In genomic region chr20:53621482-53622246, GRCh38 we compare ENCODE assay signal across 8 cellular contexts. TPM values are rescaled to one million over a fixed set of nuclear protein-coding genes. Genes with fewer than 3 reads are reported as not detected.
DNase-seq lines count a peak whose midpoint lies in the region; ATAC-seq, FAIRE-seq and TF ChIP-seq lines count a peak whose summit lies in the region.

No MANE protein-coding gene starts in this region.

- CTCF ChIA-PET in A549 (lab: Yijun Ruan, JAX), result interaction anchor here (0.5 to 5.0 kb wide), 18 partner anchors 8 to 318 kb away, joined by 3 to 33 read pairs (median 4); partner anchors contain the start of gene ZNF217
- CTCF ChIA-PET in mammary epithelial cell (lab: Charles Lee; ENCODE audit: low non-redundant PET), result interaction anchor here (0.6 to 0.7 kb wide), 2 partner anchors 74 to 185 kb away, joined by 3 to 5 read pairs; no protein-coding TSS in a partner anchor

- FAIRE-seq in A549 (lab: Jason Lieb, UNC) (peak; percentile 23), GM19239 (lab: Jason Lieb, UNC) (peak; percentile 54)

- no peaks in the 10 kb centered on the region for H4K20me1 ChIP-seq in OCI-LY3 (ENCODE audit: insufficient read depth, low read length)
- H4K20me1 ChIP-seq in mammary epithelial cell (ENCODE audit: insufficient read depth, low read length), result no peaks in the 10 kb centered on the region

- no peak for TF ChIP-seq CTCF in A549 (IDR thresholded peaks at IDR 0.05)
- TF ChIP-seq CTCF in OCI-LY3 (IDR thresholded peaks at IDR 0.05; ENCODE audit: low read depth, low read length), result no peak
- no peak for TF ChIP-seq CTCF in mammary epithelial cell (conservative IDR thresholded peaks at IDR 0.05 in 1 of 2, IDR thresholded peaks at IDR 0.05 in 1 of 2; ENCODE audit: extremely low read depth in 1 of 2, insufficient read depth in 1 of 2, low read depth in 1 of 2, low read length in 2 of 2)
- TF ChIP-seq CTCF in left lung (IDR thresholded peaks at IDR 0.05), result no peak
- no peak for TF ChIP-seq CTCF in suprapubic skin (IDR thresholded peaks at IDR 0.05)

- TF ChIP-seq EP300 in A549 (IDR thresholded peaks at IDR 0.05) (peak; percentile 80 to 86; a peak in 3 of 5 replicates), suprapubic skin (IDR thresholded peaks at IDR 0.05) (no peak)

- 2% methylated on average over 9 of the region's 9 CpGs for WGBS in A549 (ENCODE audit: missing lambda C conversion rate)
- WGBS in mammary epithelial cell (ENCODE audit: low coverage, missing lambda C conversion rate), result 5% methylated on average over 9 of the region's 9 CpGs
- WGBS in suprapubic skin, result 7% methylated on average over 9 of the region's 9 CpGs

- H3K27me3 ChIP-seq in OCI-LY3 (ENCODE audit: low read depth, low read length) (no peaks in the 10 kb centered on the region), mammary epithelial cell (ENCODE audit: insufficient read depth, low read length) (no peaks in the 10 kb centered on the region), left lung (peaks cover 0 to 5% of the 10 kb centered on the region in 2 donors), suprapubic skin (no peaks in the 10 kb centered on the region)

- dilution Hi-C loops in mammary epithelial cell (cut with HindIII; ENCODE audit: low sequenced_read_pairs), result no loop called here

- ATAC-seq in A549 (peak; percentile 83 to 85), left lung (peak; percentile 52), HG03432 (IDR thresholded peaks at IDR 0.05; ENCODE audit: unreplicated experiment) (no peak)

- H3K9me3 ChIP-seq in A549, result no peaks in the 10 kb centered on the region
- H3K9me3 ChIP-seq in OCI-LY3 (ENCODE audit: insufficient read depth, low read length), result no peaks in the 10 kb centered on the region
- no peaks in the 10 kb centered on the region for H3K9me3 ChIP-seq in mammary epithelial cell (replicated peaks; ENCODE audit: insufficient read depth, low read length)
- no peaks in the 10 kb centered on the region for H3K9me3 ChIP-seq in left lung
- no peaks in the 10 kb centered on the region for H3K9me3 ChIP-seq in suprapubic skin

- H3K4me1 ChIP-seq in A549 (peaks cover 38% of the 10 kb centered on the region), OCI-LY3 (ENCODE audit: low read length) (peaks cover 33% of the 10 kb centered on the region), mammary epithelial cell (ENCODE audit: insufficient read depth, low read length) (peaks cover 26% of the 10 kb centered on the region), left lung (peaks cover 24 to 63% of the 10 kb centered on the region in 2 donors), suprapubic skin (peaks cover 40% of the 10 kb centered on the region)

- H3K9ac ChIP-seq in OCI-LY3 (ENCODE audit: low read length) (no peak overlapping the region; the same call in 1 of the 2 replicates), mammary epithelial cell (ENCODE audit: insufficient read depth, low read length) (peak overlapping the region; percentile 50)

- TF ChIP-seq POLR2A in A549 (IDR thresholded peaks at IDR 0.05; ENCODE audit: low read length) (no peak), suprapubic skin (IDR thresholded peaks at IDR 0.05) (no peak)

- H3K79me2 ChIP-seq in OCI-LY3 (ENCODE audit: low read length), result no peaks in the 10 kb centered on the region
- H3K79me2 ChIP-seq in mammary epithelial cell (ENCODE audit: insufficient read depth, low read length), result no peaks in the 10 kb centered on the region

- H3K36me3 ChIP-seq in OCI-LY3 (replicated peaks; ENCODE audit: low read depth, low read length) (no peaks in the 10 kb centered on the region), mammary epithelial cell (ENCODE audit: insufficient read depth, low read length) (no peaks in the 10 kb centered on the region), left lung (no peaks in the 10 kb centered on the region), suprapubic skin (no peaks in the 10 kb centered on the region)

- H2AFZ ChIP-seq in OCI-LY3 (ENCODE audit: low read depth, low read length) (peak overlapping the region; percentile 79), mammary epithelial cell (ENCODE audit: low read depth, low read length) (peak overlapping the region; percentile 74)

- peak; percentile 80 to 96 for DNase-seq in A549 (ENCODE audit: low read depth in 1 of 2, low spot score in 1 of 2)
- DNase-seq in GM19239 (ENCODE audit: insufficient read length, low spot score), result no peak
- DNase-seq in mammary epithelial cell, result peak; percentile 89
- DNase-seq in left lung, result no peak
- peak in 1 of 2 donors; percentile 83 for DNase-seq in suprapubic skin (ENCODE audit: low spot score in 2 of 2)
- DNase-seq in DMS53 treated with DMSO at 0.1 percent for 48 hours (lab: John Stamatoyannopoulos, UW; ENCODE audit: unreplicated experiment), result no peak

- BruUV-seq in mammary epithelial cell (replicated peaks; lab: Mats Ljungman, UMichigan), result TSS peak; percentile 42

- POLR2A ChIA-PET in A549 (lab: Yijun Ruan, JAX), result interaction anchor here (0.6 to 4.3 kb wide), 14 partner anchors 10 to 494 kb away, joined by 3 to 69 read pairs (median 10); partner anchors contain the start of gene ZNF217

- H3K27ac ChIP-seq in A549 (peak overlapping the region; percentile 93 to 98), OCI-LY3 (ENCODE audit: low read length) (peak overlapping the region; percentile 67), mammary epithelial cell (ENCODE audit: insufficient read depth, low read depth, low read length) (peak overlapping the region; percentile 84), left lung (peak overlapping the region; percentile 86 to 94), suprapubic skin (peak overlapping the region; percentile 88)

- intact Hi-C loops in mammary epithelial cell (cut with micrococcal nuclease) (loop anchor here (2.0 kb wide), 2 partner anchors 153 to 207 kb away; no protein-coding TSS in a partner anchor), left lung (cut with DNase I) (no loop called here)

- peak; percentile 41 to 55; a peak in 4 of 5 replicates for TF ChIP-seq RAD21 in A549 (conservative IDR thresholded peaks at IDR 0.05 in 1 of 2, IDR thresholded peaks at IDR 0.05 in 1 of 2)

- H3K4me3 ChIP-seq in A549 (no peak overlapping the region), OCI-LY3 (ENCODE audit: low read length) (no peak overlapping the region), mammary epithelial cell (replicated peaks in 1 of 3; ENCODE audit: insufficient read depth in 1 of 3, low read depth in 2 of 3, low read length in 3 of 3) (no peak overlapping the region), left lung (no peak overlapping the region), suprapubic skin (peak overlapping the region; percentile 1)

- peak overlapping the region; percentile 90 for H3K4me2 ChIP-seq in A549
- peak overlapping the region; percentile 83 for H3K4me2 ChIP-seq in OCI-LY3 (ENCODE audit: low read length)
- H3K4me2 ChIP-seq in mammary epithelial cell (ENCODE audit: insufficient read depth, low read depth, low read length), result peak overlapping the region; percentile 54

- in situ Hi-C loops in mammary epithelial cell (cut with MboI; ENCODE audit: low sequenced_read_pairs in 2 of 2), result no loop called here

TF ChIP-seq in A549, 52 proteins besides CTCF, POLR2A, EP300 and RAD21 (continues in another document):
- TF ChIP-seq SREBF2 (IDR thresholded peaks at IDR 0.05) (no peak), GATA3 (IDR thresholded peaks at IDR 0.05; ENCODE audit: borderline replicate concordance) (peak; percentile 75; the same call in 1 of the 2 replicates), HOXA7 (CRISPR knock-in tag; IDR thresholded peaks at IDR 0.05) (no peak), KDM1A (IDR thresholded peaks at IDR 0.05; ENCODE audit: low read depth) (no peak), USF2 (IDR thresholded peaks at IDR 0.05) (no peak), KDM5A (IDR thresholded peaks at IDR 0.05) (no peak), ZFP36 (IDR thresholded peaks at IDR 0.05; ENCODE audit: borderline replicate concordance, partially characterized antibody) (no peak), HDAC2 (IDR thresholded peaks at IDR 0.05) (no peak), RNF2 (IDR thresholded peaks at IDR 0.05; ENCODE audit: borderline replicate concordance, low read depth) (no peak), ZNF302 (CRISPR knock-in tag; IDR thresholded peaks at IDR 0.05) (no peak), NR3C1 (IDR thresholded peaks at IDR 0.05) (no peak)

RNA-seq across cellular contexts. Expression of gene ZNF217, which starts 28.0 kb away (rescaled TPM):
- 22.2 and 29.5 TPM in 2 replicates for polyA plus RNA-seq in A549 (2011; rRNA removed)
- polyA plus RNA-seq in A549 (2012; cell fraction: cytosol; rRNA removed), result 6.8 and 8.8 TPM in 2 replicates
- 8.9 and 11.6 TPM in 2 replicates for polyA plus RNA-seq in A549 (2012; cell fraction: nucleus; rRNA removed)
- polyA plus RNA-seq in A549 (2017; fragmentation: RNase III; extraction: RNeasy Plus Mini Kit Qiagen cat#74134 plus additional on column Dnase treatment), result 28.1 to 30.5 TPM (median 29.9 TPM) in 3 replicates
- polyA minus RNA-seq in A549 (2011; rRNA and poly(A)+ RNA removed), result 48.5 and 50.5 TPM in 2 replicates
- total RNA-seq in mammary epithelial cell, result 10 to 100 TPM; 30.8 to 39.8 TPM
- polyA plus RNA-seq in mammary epithelial cell, result 8.7 TPM
- 63.7 TPM for polyA minus RNA-seq in mammary epithelial cell
- 10 to 100 TPM; 23.6 to 35.4 TPM for total RNA-seq in left lung
- total RNA-seq in suprapubic skin, result 10 to 100 TPM; 31.2 to 64.8 (median 46.7) TPM

Comparison
In these comparisons a context has a peak if more than half of its experiments do, and no peak if none do; other contexts are left out.
1. DNase-seq: peak in A549 (2 of 2) and mammary epithelial cell (single experiment); none in GM19239 (single experiment), left lung (0 of 2) and DMS53 treated with DMSO at 0.1 percent for 48 hours (single experiment).
2. Peak in every context shown above with its lines, with median percentiles within 50 percentile points of each other: H3K27ac ChIP-seq and H3K4me2 ChIP-seq.